ENCODE assay signal across 21 cellular contexts in genomic region chr2:129070663-129071062, GRCh38.
DNase-seq lines count a peak whose midpoint lies in the region; ATAC-seq lines count a peak whose summit lies in the region.
"Had no signal": no experiment of that assay in that cellular context is flagged by ENCODE, and none has a peak within 500 bp of the region (broad histone marks: within the 10 kb centered on the region; RNA-seq: fewer than 3 reads in every experiment).

No MANE protein-coding gene starts in this region.

- DNase-seq in DMS79 treated with DMSO at 0.1 percent for 48 hours (lab: John Stamatoyannopoulos, UW), result peak; percentile 28
- no peak for DNase-seq in DMS79 (lab: John Stamatoyannopoulos, UW)
- peak; percentile 10 for DNase-seq in NCI-H1694 (lab: John Stamatoyannopoulos, UW)
- peak; percentile 41 for DNase-seq in RPMI8226
- DNase-seq in stimulated activated naive CD4-positive, alpha-beta T cell treated with Interleukin-2 at 50 U/mL for 16 hours (lab: John Stamatoyannopoulos, UW), result no peak
- DNase-seq in activated CD4-positive, alpha-beta T cell treated with anti-CD3 and anti-CD28 coated beads, Interleukin-2, amount 50 U/mL, for 48 hours, result no peak
- DNase-seq: 8988T; CD4-positive, CD25-positive, alpha-beta regulatory T cell; COR-L47; DMS 273 treated with DMSO at 0.1 percent for 48 hours; EL; NCI-H1436; NCI-H2081; NCI-H446; NCI-H82 had no signal

- H3K9me3 ChIP-seq in mucosa of rectum (ENCODE audit: control insufficient read depth in 2 of 2, low read length in 2 of 2), result no peaks in the 10 kb centered on the region
- H3K9me3 ChIP-seq: SJCRH30 had no signal

- peak overlapping the region; percentile 33 to 67 for H3K27ac ChIP-seq in mucosa of rectum (ENCODE audit: low read depth in 2 of 2, low read length in 2 of 2)
- H3K27ac ChIP-seq: KMS-11, RWPE1, SJCRH30 had no signal

- peaks cover 14 to 16% of the 10 kb centered on the region in 2 donors for H3K4me1 ChIP-seq in mucosa of rectum (ENCODE audit: control insufficient read depth in 2 of 2, insufficient read depth in 2 of 2, low read length in 2 of 2)
- H3K4me1 ChIP-seq: SJCRH30 had no signal

- H3K27me3 ChIP-seq in mucosa of rectum (ENCODE audit: control insufficient read depth in 2 of 2, insufficient read depth in 2 of 2, low read length in 2 of 2), result no peaks in the 10 kb centered on the region
- H3K27me3 ChIP-seq: SJCRH30 had no signal

- no peak for ATAC-seq in HG03571 (IDR thresholded peaks at IDR 0.05; ENCODE audit: unreplicated experiment)
- ATAC-seq: GM12878 had no signal

- no peak overlapping the region for H3K4me3 ChIP-seq in mucosa of rectum (ENCODE audit: low read length in 2 of 2)
- H3K4me3 ChIP-seq: GM12878, SJCRH30 had no signal

- no peaks in the 10 kb centered on the region for H3K36me3 ChIP-seq in mucosa of rectum (ENCODE audit: control insufficient read depth in 2 of 2, insufficient read depth in 2 of 2, low read length in 2 of 2)
- H3K36me3 ChIP-seq: SJCRH30 had no signal

- H3K9ac ChIP-seq in mucosa of rectum (ENCODE audit: low read depth in 1 of 2, low read length in 2 of 2), result no peak overlapping the region
- H3K9ac ChIP-seq: KMS-11 had no signal

Comparison
In these comparisons a context has a peak if more than half of its experiments do, and no peak if none do; other contexts are left out.
1. DNase-seq: peak in DMS79 treated with DMSO at 0.1 percent for 48 hours (single experiment), NCI-H1694 (single experiment) and RPMI8226 (single experiment); none in DMS79 (single experiment), stimulated activated naive CD4-positive, alpha-beta T cell treated with Interleukin-2 at 50 U/mL for 16 hours (single experiment) and activated CD4-positive, alpha-beta T cell treated with anti-CD3 and anti-CD28 coated beads, Interleukin-2, amount 50 U/mL, for 48 hours (0 of 2).